1 cellular context compared by ENCODE assay signal in the genomic region with DNA sequence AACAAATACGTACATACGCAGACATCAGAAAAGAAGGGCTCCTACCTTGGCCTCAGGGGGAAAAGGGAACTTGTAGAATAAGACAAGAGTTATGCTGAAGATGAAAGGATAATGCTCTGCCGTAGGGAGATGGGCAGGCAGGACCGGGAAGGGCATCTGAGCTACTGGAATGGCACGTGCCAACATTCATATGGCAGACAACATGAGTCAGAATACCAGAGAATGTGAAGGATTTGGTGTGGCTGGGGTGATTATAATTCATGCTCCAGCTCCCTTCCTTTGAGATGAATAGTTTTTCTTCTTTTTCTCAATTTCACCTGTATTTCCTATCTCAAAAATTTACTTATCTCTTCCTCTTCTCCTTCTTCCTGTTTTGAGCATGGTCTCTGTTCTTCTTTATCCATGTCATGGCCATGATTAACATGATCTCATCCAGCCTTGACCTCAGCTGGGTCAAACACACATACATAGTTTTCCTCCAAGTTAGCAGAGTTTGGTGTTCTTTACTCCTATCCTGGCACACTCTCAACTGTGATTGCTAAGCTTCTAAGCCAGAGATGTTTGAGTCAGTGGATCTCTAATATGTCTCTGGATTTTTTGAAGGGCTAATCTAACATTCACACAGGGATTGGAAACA.
TF ChIP-seq lines count a peak whose summit lies in the region.

No MANE protein-coding gene starts in this region.

TF ChIP-seq in GM12878, 131 proteins besides CTCF, POLR2A, EP300 and RAD21 (continued from another document):
- TF ChIP-seq, protein P1, sequence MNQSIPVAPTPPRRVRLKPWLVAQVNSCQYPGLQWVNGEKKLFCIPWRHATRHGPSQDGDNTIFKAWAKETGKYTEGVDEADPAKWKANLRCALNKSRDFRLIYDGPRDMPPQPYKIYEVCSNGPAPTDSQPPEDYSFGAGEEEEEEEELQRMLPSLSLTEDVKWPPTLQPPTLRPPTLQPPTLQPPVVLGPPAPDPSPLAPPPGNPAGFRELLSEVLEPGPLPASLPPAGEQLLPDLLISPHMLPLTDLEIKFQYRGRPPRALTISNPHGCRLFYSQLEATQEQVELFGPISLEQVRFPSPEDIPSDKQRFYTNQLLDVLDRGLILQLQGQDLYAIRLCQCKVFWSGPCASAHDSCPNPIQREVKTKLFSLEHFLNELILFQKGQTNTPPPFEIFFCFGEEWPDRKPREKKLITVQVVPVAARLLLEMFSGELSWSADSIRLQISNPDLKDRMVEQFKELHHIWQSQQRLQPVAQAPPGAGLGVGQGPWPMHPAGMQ (IDR thresholded peaks at IDR 0.05; ENCODE audit: borderline replicate concordance): no peak
- no peak for TF ChIP-seq FOXK2 (IDR thresholded peaks at IDR 0.05)
- no peak for TF ChIP-seq SKIL (IDR thresholded peaks at IDR 0.05; ENCODE audit: low read depth, poor library complexity, severe bottlenecking)
- TF ChIP-seq ZBTB33 (IDR thresholded peaks at IDR 0.05): no peak
- TF ChIP-seq SPI1 (IDR thresholded peaks at IDR 0.05; ENCODE audit: borderline replicate concordance, insufficient read depth, low read depth, low read length): no peak
